Comparison of ENCODE assay signal across 15 cellular contexts in genomic region chr6:21539621-21540100, GRCh38. TPM values are rescaled to one million over a fixed set of nuclear protein-coding genes. Genes with fewer than 3 reads are reported as not detected.
DNase-seq lines count a peak whose midpoint lies in the region; ATAC-seq and TF ChIP-seq lines count a peak whose summit lies in the region.
"Had no signal": no experiment of that assay in that cellular context is flagged by ENCODE, and none has a peak within 500 bp of the region (broad histone marks: within the 10 kb centered on the region; RNA-seq: fewer than 3 reads in every experiment).

No MANE protein-coding gene starts in this region.

- no peak for TF ChIP-seq CTCF in psoas muscle (IDR thresholded peaks at IDR 0.05)

- no peaks in the 10 kb centered on the region for H3K9me3 ChIP-seq in psoas muscle

- H3K4me3 ChIP-seq in psoas muscle: no peak overlapping the region
- H3K4me3 ChIP-seq: GM23248 had no signal

- intact Hi-C loops in psoas muscle (cut with DNase I): no loop called here

- DNase-seq in ELF-1 (ENCODE audit: low read depth, low spot score) (peak; percentile 17), NCI-H526 treated with DMSO at 0.1 percent for 48 hours (lab: John Stamatoyannopoulos, UW) (peak; percentile 91), iPS-NIHi7 (ENCODE audit: extremely low spot score) (peak; percentile 40), psoas muscle (no peak), NCI-H524 treated with DMSO at 0.1 percent for 48 hours (lab: John Stamatoyannopoulos, UW) (no peak)
- no peak for DNase-seq in activated CD4-positive, alpha-beta T cell treated with anti-CD3 and anti-CD28 coated beads for 4 hours
- DNase-seq: C1 segment of cervical spinal cord; Calu3; CD4-positive, alpha-beta T cell; DMS153; GM23248; IMR-90 had no signal

- peaks cover 15% of the 10 kb centered on the region for H3K4me1 ChIP-seq in psoas muscle

- ATAC-seq in psoas muscle: no peak
- no peak for ATAC-seq in GM19324 (IDR thresholded peaks at IDR 0.05; ENCODE audit: low FRiP score, unreplicated experiment)
- ATAC-seq: HCT116 had no signal

- no peaks in the 10 kb centered on the region for H3K36me3 ChIP-seq in psoas muscle (ENCODE audit: insufficient read depth in 1 of 2, low read depth in 1 of 2)

- no peaks in the 10 kb centered on the region for H3K27me3 ChIP-seq in psoas muscle (ENCODE audit: insufficient read depth in 3 of 3, low read length in 2 of 3)

- whole genome bisulfite sequencing in psoas muscle, 3 donors: 60 to 78% (median 69%) methylated on average over 4 of the region's 4 CpGs

- no peak overlapping the region for H3K27ac ChIP-seq in psoas muscle
- H3K27ac ChIP-seq: GM23248, HL-60 had no signal

RNA-seq across cellular contexts. Expression of gene SOX4, which starts 53.9 kb away (rescaled TPM):
- total RNA-seq in psoas muscle: 1 to 10 TPM; 1.9 to 6.9 (median 2.3) TPM
- polyA plus RNA-seq in psoas muscle: 1 to 10 TPM in 1 of 3 donors, under 1 TPM in 2; 0.49 to 1.0 (median 1.00) TPM

Comparison
In these comparisons a context has a peak if more than half of its experiments do, and no peak if none do; other contexts are left out.
1. DNase-seq: peak in ELF-1 (single experiment), NCI-H526 treated with DMSO at 0.1 percent for 48 hours (single experiment) and iPS-NIHi7 (single experiment); none in activated CD4-positive, alpha-beta T cell treated with anti-CD3 and anti-CD28 coated beads for 4 hours (0 of 2), psoas muscle (0 of 2) and NCI-H524 treated with DMSO at 0.1 percent for 48 hours (single experiment).